ENCODE assay signal across 16 cellular contexts in genomic region chr3:50876947-50877346, GRCh38.
"Had no signal": no experiment of that assay in that cellular context is flagged by ENCODE, and none has a peak within 500 bp of the region (broad histone marks: within the 10 kb centered on the region; RNA-seq: fewer than 3 reads in every experiment).

No MANE protein-coding gene starts in this region.

- H3K4me1 ChIP-seq: parathyroid adenoma had no signal

- H3K27me3 Mint-ChIP-seq: dendritic cell treated with granulocyte-macrophage colony-stimulating factor and Interleukin-4, amounts not matched to agents 40 ng/mL and 50 ng/mL, for 4 days had no signal

- DNase-seq: activated CD4-positive, alpha-beta T cell treated with anti-CD3 and anti-CD28 coated beads, Interleukin-2, amount 50 U/mL, for 1 hour; activated naive CD8-positive, alpha-beta T cell treated with anti-CD3 and anti-CD28 coated beads, Interleukin-2, amount 10 ng/mL, durations not matched to agents 7 days and 5 days; cerebellar nuclear complex; effector memory CD8-positive, alpha-beta T cell; head of caudate nucleus; kidney glomerular epithelial cell; left ventricle myocardium superior; naive thymus-derived CD8-positive, alpha-beta T cell; stimulated activated CD4-positive, alpha-beta T cell treated with anti-CD3 and anti-CD28 coated beads, Interleukin-1b, Interleukin-23, amount 100 ng/mL, for 48 hours; stimulated activated naive CD8-positive, alpha-beta T cell treated with anti-CD3 and anti-CD28 coated beads, Interleukin-15, amount 100 ng/mL, for 72 hours had no signal

- H3K4me3 Mint-ChIP-seq: activated naive CD8-positive, alpha-beta T cell treated with anti-CD3 and anti-CD28 coated beads, Interleukin-2, amount 10 ng/mL, durations not matched to agents 7 days and 5 days; activated T-helper 1 cell treated with anti-CD3 and anti-CD28 coated beads, Interleukin-12 subunit alpha, Interleukin-12 subunit beta, Interleukin-2, Interleukin-4 antibody, amounts not matched to agents 30 ng/mL and 10 ng/mL and 1 ng/mL, durations not matched to agents 14 hours and 24 hours and 36 hours; dendritic cell treated with granulocyte-macrophage colony-stimulating factor and Interleukin-4, amounts not matched to agents 40 ng/mL and 50 ng/mL, for 4 days; effector memory CD8-positive, alpha-beta T cell; memory B cell; naive thymus-derived CD8-positive, alpha-beta T cell; stimulated activated naive CD8-positive, alpha-beta T cell treated with anti-CD3 and anti-CD28 coated beads, Interleukin-15, amount 100 ng/mL, for 72 hours had no signal

- H3K9me3 ChIP-seq: neutrophil, thoracic aorta had no signal

- H3K36me3 Mint-ChIP-seq: activated naive CD8-positive, alpha-beta T cell treated with anti-CD3 and anti-CD28 coated beads, Interleukin-2, amount 10 ng/mL, durations not matched to agents 7 days and 5 days; memory B cell had no signal

- H3K9me3 Mint-ChIP-seq: activated T-helper 1 cell treated with anti-CD3 and anti-CD28 coated beads, Interleukin-12 subunit alpha, Interleukin-12 subunit beta, Interleukin-2, Interleukin-4 antibody, amounts not matched to agents 30 ng/mL and 10 ng/mL and 1 ng/mL, durations not matched to agents 14 hours and 24 hours and 36 hours; dendritic cell treated with granulocyte-macrophage colony-stimulating factor and Interleukin-4, amounts not matched to agents 40 ng/mL and 50 ng/mL, for 4 days; memory B cell had no signal

- H3K27me3 ChIP-seq: neutrophil had no signal

- H3K4me1 Mint-ChIP-seq: activated naive CD8-positive, alpha-beta T cell treated with anti-CD3 and anti-CD28 coated beads, Interleukin-2, amount 10 ng/mL, durations not matched to agents 7 days and 5 days; memory B cell; stimulated activated naive CD8-positive, alpha-beta T cell treated with anti-CD3 and anti-CD28 coated beads, Interleukin-15, amount 100 ng/mL, for 72 hours had no signal

- H3K27ac Mint-ChIP-seq: activated naive CD8-positive, alpha-beta T cell treated with anti-CD3 and anti-CD28 coated beads, Interleukin-2, amount 10 ng/mL, durations not matched to agents 7 days and 5 days; activated T-helper 1 cell treated with anti-CD3 and anti-CD28 coated beads, Interleukin-12 subunit alpha, Interleukin-12 subunit beta, Interleukin-2, Interleukin-4 antibody, amounts not matched to agents 30 ng/mL and 10 ng/mL and 1 ng/mL, durations not matched to agents 14 hours and 24 hours and 36 hours; dendritic cell treated with granulocyte-macrophage colony-stimulating factor and Interleukin-4, amounts not matched to agents 40 ng/mL and 50 ng/mL, for 4 days; effector memory CD8-positive, alpha-beta T cell; memory B cell; stimulated activated naive CD8-positive, alpha-beta T cell treated with anti-CD3 and anti-CD28 coated beads, Interleukin-15, amount 100 ng/mL, for 72 hours had no signal

- H3K36me3 ChIP-seq: neutrophil, thoracic aorta had no signal

- H3K4me3 ChIP-seq: thoracic aorta had no signal
